In genomic region chr9:121766081-121766683, GRCh38 we compare ENCODE assay signal across 1 cellular context.
TF ChIP-seq lines count a peak whose summit lies in the region.

No MANE protein-coding gene starts in this region.

TF ChIP-seq in IMR-90, 13 proteins besides CTCF, POLR2A, EP300 and RAD21:
- TF ChIP-seq RFX5 (IDR thresholded peaks at IDR 0.05; ENCODE audit: low read depth, low read length) (no peak), BHLHE40 (IDR thresholded peaks at IDR 0.05; ENCODE audit: low read depth, low read length) (no peak), CHD1 (IDR thresholded peaks at IDR 0.05; ENCODE audit: low read depth, low read length) (no peak), MAZ (IDR thresholded peaks at IDR 0.05; ENCODE audit: borderline replicate concordance, low read depth, low read length) (no peak), MXI1 (IDR thresholded peaks at IDR 0.05; ENCODE audit: borderline replicate concordance, low read depth, low read length) (no peak), ELK1 (IDR thresholded peaks at IDR 0.05; ENCODE audit: borderline replicate concordance, low read depth, low read length) (no peak), MAFK (IDR thresholded peaks at IDR 0.05; ENCODE audit: low read depth, low read length) (no peak), RCOR1 (IDR thresholded peaks at IDR 0.05; ENCODE audit: insufficient replicate concordance, low read length) (no peak), NFE2L2 (IDR thresholded peaks at IDR 0.05; ENCODE audit: low read depth, low read length) (no peak), CEBPB (IDR thresholded peaks at IDR 0.05; ENCODE audit: low read depth, low read length) (no peak), SMC3 (IDR thresholded peaks at IDR 0.05; ENCODE audit: low read depth, low read length) (no peak), USF2 (IDR thresholded peaks at IDR 0.05; ENCODE audit: low read depth, low read length) (no peak), FOS (IDR thresholded peaks at IDR 0.05; ENCODE audit: low read depth, low read length) (no peak)
